11 cellular contexts compared by ENCODE assay signal in the genomic region with DNA sequence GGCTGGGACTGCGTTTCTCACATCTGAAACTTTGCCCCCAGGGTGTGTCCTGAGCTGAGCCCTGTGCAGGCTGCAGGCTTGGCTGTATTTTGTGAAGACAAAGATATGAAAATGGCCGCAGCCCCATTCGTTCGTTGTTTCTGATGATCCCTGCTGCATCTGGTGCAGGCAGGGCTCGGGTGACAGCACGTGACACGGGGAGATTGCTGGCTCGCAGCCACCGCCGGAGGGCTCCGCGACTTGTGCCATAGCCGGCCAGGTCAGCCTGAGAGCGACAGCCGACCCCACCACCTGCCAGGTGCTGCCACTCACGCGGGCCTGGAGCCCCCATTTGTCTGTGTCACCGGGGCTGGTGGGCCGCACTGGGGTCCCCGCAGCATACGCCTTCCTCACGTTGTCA.
DNase-seq lines count a peak whose midpoint lies in the region; ATAC-seq and TF ChIP-seq lines count a peak whose summit lies in the region.
"Had no signal": no experiment of that assay in that cellular context is flagged by ENCODE, and none has a peak within 500 bp of the region (broad histone marks: within the 10 kb centered on the region; RNA-seq: fewer than 3 reads in every experiment).

No MANE protein-coding gene starts in this region.

- H3K4me3 Mint-ChIP-seq in GM23338: no peak overlapping the region; the same call in 2 of the 3 replicates
- peak overlapping the region; percentile 25 for H3K4me3 Mint-ChIP-seq in endothelial cell (ENCODE audit: unreplicated experiment)
- H3K4me3 Mint-ChIP-seq in CD8-positive, alpha-beta T cell: no peak overlapping the region

- CTCF ChIA-PET in CD8-positive, alpha-beta T cell (lab: Charles Lee): interaction anchor here (0.8 kb wide), 1 partner anchor 13 kb away, joined by 3 read pairs; no protein-coding TSS in a partner anchor

- H3K27ac Mint-ChIP-seq in GM23338: 0 out of 2 replicates have a peak overlapping the region, but pooled peaks have one; percentile 41
- peak overlapping the region; percentile 58 for H3K27ac Mint-ChIP-seq in endothelial cell (ENCODE audit: unreplicated experiment)
- no peak overlapping the region for H3K27ac Mint-ChIP-seq in CD8-positive, alpha-beta T cell

- ATAC-seq in GM23338 (no peak), GM19463 (IDR thresholded peaks at IDR 0.05; ENCODE audit: unreplicated experiment) (no peak), GM19351 (IDR thresholded peaks at IDR 0.05; ENCODE audit: unreplicated experiment) (no peak)
- no peak for ATAC-seq in CD8-positive, alpha-beta T cell

- peaks cover 26% of the 10 kb centered on the region for H3K4me1 ChIP-seq in GM23338 (ENCODE audit: insufficient read depth)
- no peaks in the 10 kb centered on the region for H3K4me1 ChIP-seq in CD8-positive, alpha-beta T cell (ENCODE audit: insufficient read depth, low read length)

- peaks cover 100% of the 10 kb centered on the region for H3K79me2 ChIP-seq in GM23338 (replicated peaks; ENCODE audit: insufficient read depth)

- H3K36me3 ChIP-seq in GM23338 (ENCODE audit: insufficient read depth): no peaks in the 10 kb centered on the region; the same call in none of the 2 replicates
- no peaks in the 10 kb centered on the region for H3K36me3 ChIP-seq in CD8-positive, alpha-beta T cell (ENCODE audit: insufficient read depth, low read length)

- POLR2A ChIA-PET in CD8-positive, alpha-beta T cell (lab: Charles Lee): no interaction called here

- no peak overlapping the region for H2AFZ ChIP-seq in GM23338

- TF ChIP-seq CTCF in GM23338 (conservative IDR thresholded peaks at IDR 0.05; ENCODE audit: low read depth in 2 of 2): no peak
- TF ChIP-seq CTCF in endothelial cell (IDR thresholded peaks at IDR 0.05; ENCODE audit: unreplicated experiment): no peak
- no peak for TF ChIP-seq CTCF in CD8-positive, alpha-beta T cell (IDR thresholded peaks at IDR 0.05)

- intact Hi-C loops in CD8-positive, alpha-beta T cell (cut with DNase I, micrococcal nuclease): no loop called here

- H3K27me3 ChIP-seq in GM23338 (ENCODE audit: insufficient read depth): no peaks in the 10 kb centered on the region
- H3K27me3 ChIP-seq in CD8-positive, alpha-beta T cell (ENCODE audit: insufficient read depth, low read length): no peaks in the 10 kb centered on the region

- no peak for DNase-seq in GM23338 (ENCODE audit: low spot score)
- DNase-seq in NCI-H2196 (lab: John Stamatoyannopoulos, UW; ENCODE audit: unreplicated experiment): peak; percentile 56
- DNase-seq in endothelial cell (ENCODE audit: low spot score): no peak
- peak; percentile 67 for DNase-seq in retina
- DNase-seq in CD8-positive, alpha-beta T cell: no peak
- no peak for DNase-seq in activated T-cell treated with anti-CD3 and anti-CD28 coated beads for 4 hours
- DNase-seq: activated CD4-positive, alpha-beta T cell treated with anti-CD3 and anti-CD28 coated beads for 1 hour; activated naive CD4-positive, alpha-beta T cell treated with anti-CD3 and anti-CD28 coated beads, Interleukin-2, amount 50 U/mL, for 16 hours; stimulated activated CD4-positive, alpha-beta T cell treated with anti-CD3 and anti-CD28 coated beads, Interleukin-1b, Interleukin-23, amount 100 ng/mL, for 48 hours had no signal

- H3K4me1 Mint-ChIP-seq in GM23338: peaks cover 62% of the 10 kb centered on the region
- peaks cover 52% of the 10 kb centered on the region for H3K4me1 Mint-ChIP-seq in endothelial cell (ENCODE audit: unreplicated experiment)
- no peaks in the 10 kb centered on the region for H3K4me1 Mint-ChIP-seq in CD8-positive, alpha-beta T cell (ENCODE audit: low read depth)

- H3K4me2 ChIP-seq in GM23338: no peak overlapping the region

- no peak overlapping the region for H3K27ac ChIP-seq in GM23338 (ENCODE audit: low read depth)
- H3K27ac ChIP-seq in CD8-positive, alpha-beta T cell (ENCODE audit: low read depth, low read length): no peak overlapping the region

- H3K9me3 ChIP-seq in CD8-positive, alpha-beta T cell (ENCODE audit: low read length): no peaks in the 10 kb centered on the region

- H3K9me3 Mint-ChIP-seq in GM23338 (peaks cover 21% of the 10 kb centered on the region), endothelial cell (ENCODE audit: unreplicated experiment) (no peaks in the 10 kb centered on the region)
- H3K9me3 Mint-ChIP-seq in CD8-positive, alpha-beta T cell: no peaks in the 10 kb centered on the region

- no peak overlapping the region for H3K4me3 ChIP-seq in GM23338
- no peak overlapping the region for H3K4me3 ChIP-seq in CD8-positive, alpha-beta T cell (ENCODE audit: low read depth, low read length)

- H3K36me3 Mint-ChIP-seq in GM23338 (ENCODE audit: low read depth) (peaks cover 81% of the 10 kb centered on the region), endothelial cell (ENCODE audit: low read depth, unreplicated experiment) (peaks cover 56% of the 10 kb centered on the region)
- no peaks in the 10 kb centered on the region for H3K36me3 Mint-ChIP-seq in CD8-positive, alpha-beta T cell

- H3K27me3 Mint-ChIP-seq in GM23338 (ENCODE audit: insufficient read depth, low read depth, poor library complexity) (peaks cover 17% of the 10 kb centered on the region), endothelial cell (ENCODE audit: unreplicated experiment) (peaks cover 15% of the 10 kb centered on the region)
- H3K27me3 Mint-ChIP-seq in CD8-positive, alpha-beta T cell (ENCODE audit: low read depth): peaks cover 2% of the 10 kb centered on the region

- no peaks in the 10 kb centered on the region for H3K9me2 ChIP-seq in GM23338 (ENCODE audit: insufficient read depth)

- peaks cover 52% of the 10 kb centered on the region for H4K20me1 ChIP-seq in GM23338 (replicated peaks; ENCODE audit: insufficient read depth)

- no peaks in the 10 kb centered on the region for H3F3A ChIP-seq in GM23338 (replicated peaks; ENCODE audit: low read depth)

TF ChIP-seq in GM23338, 12 proteins besides CTCF, POLR2A, EP300 and RAD21 (continues in another document):
- TF ChIP-seq STAT1 (IDR thresholded peaks at IDR 0.05; ENCODE audit: unreplicated experiment): no peak
- no peak for TF ChIP-seq ZNF114 (CRISPR knock-in tag; IDR thresholded peaks at IDR 0.05)
- TF ChIP-seq EZH2phosphoT487 (IDR thresholded peaks at IDR 0.05; ENCODE audit: unreplicated experiment): no peak
- no peak for TF ChIP-seq EZH2 (IDR thresholded peaks at IDR 0.05; ENCODE audit: low read depth, unreplicated experiment)
- no peak for TF ChIP-seq ETS1 (IDR thresholded peaks at IDR 0.05)
- TF ChIP-seq POLR2AphosphoS5 (IDR thresholded peaks at IDR 0.05; ENCODE audit: low read depth): no peak
- no peak for TF ChIP-seq NANOG (IDR thresholded peaks at IDR 0.05; ENCODE audit: borderline replicate concordance)

Comparison
In these comparisons a context has a peak if more than half of its experiments do, and no peak if none do; other contexts are left out.
1. DNase-seq: peak in NCI-H2196 (single experiment) and retina (single experiment); none in GM23338 (single experiment), endothelial cell (single experiment), CD8-positive, alpha-beta T cell (0 of 7) and activated T-cell treated with anti-CD3 and anti-CD28 coated beads for 4 hours (single experiment).